In genomic region chr4:39621582-39621981, GRCh38 we compare ENCODE assay signal across 11 cellular contexts. TPM values are rescaled to one million over a fixed set of nuclear protein-coding genes. Genes with fewer than 3 reads are reported as not detected.
A peak's percentile ranks its signal among the peaks of the same experiment; 100 is the strongest.
DNase-seq lines count a peak whose midpoint lies in the region; ATAC-seq and TF ChIP-seq lines count a peak whose summit lies in the region.
"Had no signal": no experiment of that assay in that cellular context is flagged by ENCODE, and none has a peak within 500 bp of the region (broad histone marks: within the 10 kb centered on the region; RNA-seq: fewer than 3 reads in every experiment).

No MANE protein-coding gene starts in this region.

- no peaks in the 10 kb centered on the region for H3K79me2 ChIP-seq in mesendoderm (ENCODE audit: control insufficient read depth, insufficient read depth, low read length)

- CTCF ChIA-PET in AG04450 (lab: Charles Lee) = interaction anchor here (1.9 kb wide), 1 partner anchor 16 kb away, joined by 5 read pairs; no protein-coding TSS in a partner anchor

- DNase-seq in AG04450 (ENCODE audit: low read depth, low spot score) (no peak), MG63 (peak; percentile 85), coronary artery (ENCODE audit: low spot score) (no peak), mesendoderm (peak; percentile 91), GM19240 (ENCODE audit: insufficient read length, low spot score) (no peak), DMS114 treated with DMSO at 0.1 percent for 48 hours (lab: John Stamatoyannopoulos, UW; ENCODE audit: unreplicated experiment) (no peak), NCI-H1417 (lab: John Stamatoyannopoulos, UW) (no peak)
- DNase-seq: activated CD4-positive, alpha-beta T cell treated with anti-CD3 and anti-CD28 coated beads, Interleukin-2, amount 50 U/mL, for 1 hour; CD4-positive, alpha-beta memory T cell; NCI-H1105 treated with DMSO at 0.1 percent for 48 hours had no signal

- POLR2A ChIA-PET in AG04450 (lab: Yijun Ruan, JAX) = interaction anchor here (2.3 kb wide), 1 partner anchor 94 kb away, joined by 8 read pairs; the partner anchor contains the start of gene UGDH

- H3K4ac ChIP-seq in mesendoderm (ENCODE audit: low read depth, low read length) = no peak overlapping the region

- no peak overlapping the region for H3K4me2 ChIP-seq in mesendoderm (ENCODE audit: low read length)

- H2BK120ac ChIP-seq in mesendoderm (ENCODE audit: low read depth, low read length) = no peak overlapping the region

- H2BK15ac ChIP-seq in mesendoderm (replicated peaks; ENCODE audit: low read depth) = no peak overlapping the region

- no peak overlapping the region for H3K56ac ChIP-seq in mesendoderm (ENCODE audit: low read length)

- no CpG with 5 or more reads among the region's 9 CpGs for WGBS in mesendoderm (ENCODE audit: extremely low coverage, insufficient coverage, low lambda C conversion rate)

- H2AK5ac ChIP-seq in mesendoderm (ENCODE audit: low read length) = no peak overlapping the region

- no peak for ATAC-seq in GM19395 (IDR thresholded peaks at IDR 0.05; ENCODE audit: unreplicated experiment)

- no peaks in the 10 kb centered on the region for H3K79me1 ChIP-seq in mesendoderm (ENCODE audit: low read length)

- H3K9me3 ChIP-seq in AG04450 (ENCODE audit: control insufficient read depth, insufficient read depth, low read length) = no peaks in the 10 kb centered on the region; the same call in 1 of the 2 replicates
- no peaks in the 10 kb centered on the region for H3K9me3 ChIP-seq in MG63

- H3K18ac ChIP-seq in mesendoderm (ENCODE audit: low read length) = no peak overlapping the region

- no peak overlapping the region for H2BK5ac ChIP-seq in mesendoderm (ENCODE audit: low read length)

- H3K9ac ChIP-seq in mesendoderm (ENCODE audit: low read length) = no peak overlapping the region

- H4K8ac ChIP-seq in mesendoderm (ENCODE audit: low read depth, low read length) = no peak overlapping the region

- TF ChIP-seq CTCF in AG04450 (IDR thresholded peaks at IDR 0.05; ENCODE audit: low read depth, low read length) (no peak), coronary artery (IDR thresholded peaks at IDR 0.05) (no peak)

- no peaks in the 10 kb centered on the region for H3K4me1 ChIP-seq in mesendoderm (ENCODE audit: control insufficient read depth, low read depth, low read length)

- H3K27ac ChIP-seq in AG04450 (ENCODE audit: low read depth, low read length) (peak overlapping the region; percentile 78), coronary artery (peak overlapping the region; percentile 62 to 69), mesendoderm (ENCODE audit: low read depth, low read length) (no peak overlapping the region)

- no peaks in the 10 kb centered on the region for H3K36me3 ChIP-seq in MG63
- no peaks in the 10 kb centered on the region for H3K36me3 ChIP-seq in mesendoderm (ENCODE audit: control insufficient read depth, insufficient read depth, low read length)

- H3K4me3 ChIP-seq in AG04450 (ENCODE audit: low read depth, low read length) (no peak overlapping the region), MG63 (no peak overlapping the region), coronary artery (no peak overlapping the region), mesendoderm (ENCODE audit: low read length) (no peak overlapping the region)

- no peak overlapping the region for H4K5ac ChIP-seq in mesendoderm (ENCODE audit: low read length)

- H3K27me3 ChIP-seq in AG04450 (ENCODE audit: control insufficient read depth, insufficient read depth, low read length) (no peaks in the 10 kb centered on the region), MG63 (no peaks in the 10 kb centered on the region), mesendoderm (ENCODE audit: insufficient read depth, low read length, poor library complexity) (no peaks in the 10 kb centered on the region)

- no peak overlapping the region for H3K23ac ChIP-seq in mesendoderm (ENCODE audit: low read length)

RNA-seq across cellular contexts. Expression of gene SMIM14, which starts 17.1 kb away (rescaled TPM):
- polyA plus RNA-seq in AG04450 (2011; rRNA removed) = 48.0 and 53.7 TPM in 2 replicates
- 37.1 and 50.7 TPM in 2 replicates for polyA minus RNA-seq in AG04450 (2011; rRNA and poly(A)+ RNA removed)
- total RNA-seq in MG63 (2014; rRNA removed; shearing (Covaris generic); ENCODE audit: low replicate concordance) = 19.0 and 19.5 TPM in 2 replicates
- polyA plus RNA-seq in mesendoderm (2013, experiment 1 of 2) = 10.2 TPM
- 10.0 TPM for polyA plus RNA-seq in mesendoderm (2013, experiment 2 of 2)

Comparison
In these comparisons a context has a peak if more than half of its experiments do, and no peak if none do; other contexts are left out.
1. DNase-seq: peak in MG63 (single experiment) and mesendoderm (single experiment); none in AG04450 (single experiment), coronary artery (single experiment), GM19240 (single experiment), DMS114 treated with DMSO at 0.1 percent for 48 hours (single experiment) and NCI-H1417 (0 of 3).